In the genomic region with DNA sequence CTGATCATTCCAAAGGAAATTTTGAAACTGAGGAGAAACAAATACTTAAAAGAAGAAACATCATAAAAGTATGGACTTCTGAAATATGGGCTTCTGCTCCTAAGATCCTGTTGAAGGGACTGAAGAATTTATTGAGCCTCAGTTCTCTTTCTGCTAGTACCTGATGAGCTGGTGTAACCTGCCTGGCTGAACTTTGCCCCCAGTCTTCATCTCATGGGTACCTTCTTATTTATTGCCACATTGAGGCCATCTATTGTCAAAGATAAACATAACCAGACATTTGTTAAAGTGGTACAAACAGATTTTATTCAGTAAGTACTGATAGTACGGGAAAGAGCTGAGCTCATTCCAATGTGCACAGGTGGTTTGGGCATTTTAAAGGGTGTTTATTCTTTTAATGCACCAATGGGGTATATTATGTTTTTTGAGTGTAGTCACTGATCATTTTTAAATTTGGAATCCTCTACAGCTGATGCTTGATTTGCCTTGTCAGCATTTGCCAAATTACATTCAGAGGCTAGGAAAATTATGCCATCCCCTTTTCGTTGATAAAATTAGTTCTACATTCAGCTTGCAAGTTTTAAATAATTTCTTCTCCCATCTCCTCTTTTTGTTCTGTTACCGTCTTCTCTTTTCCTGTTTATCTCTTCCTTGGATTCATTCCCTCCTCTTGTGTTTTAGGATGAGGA, we compare ENCODE assay signal across 17 cellular contexts.
DNase-seq lines count a peak whose midpoint lies in the region; ATAC-seq, FAIRE-seq and TF ChIP-seq lines count a peak whose summit lies in the region.
"Had no signal": no experiment of that assay in that cellular context is flagged by ENCODE, and none has a peak within 500 bp of the region (broad histone marks: within the 10 kb centered on the region; RNA-seq: fewer than 3 reads in every experiment).

No MANE protein-coding gene starts in this region.

- H3K27ac ChIP-seq in BLaER1 treated with 17β-estradiol and CSF1 and Interleukin-3, amounts not matched to agents 10 nM and 100 nM, result peak overlapping the region in 7 of 11 experiments; percentile 79 to 95 (median 92); a peak in 13 of 22 replicates
- H3K27ac ChIP-seq in H1 (ENCODE audit: low read depth, low read length) (no peak overlapping the region), osteoblast (ENCODE audit: low read depth, low read length) (peak overlapping the region; percentile 48), testis (no peak overlapping the region)
- H3K27ac ChIP-seq: PC-9 had no signal

- peak overlapping the region in 8 of 11 experiments; percentile 44 to 91 (median 73); a peak in 13 of 22 replicates for H3K4me2 ChIP-seq in BLaER1 treated with 17β-estradiol and CSF1 and Interleukin-3, amounts not matched to agents 10 nM and 100 nM
- H3K4me2 ChIP-seq in H1 (ENCODE audit: insufficient read depth in 1 of 2, low read depth in 2 of 2, low read length in 2 of 2) (no peak overlapping the region), osteoblast (ENCODE audit: insufficient read depth, low read length) (no peak overlapping the region)
- H3K4me2 ChIP-seq: PC-9 had no signal

- H4K20me1 ChIP-seq in BLaER1 treated with 17β-estradiol and CSF1 and Interleukin-3, amounts not matched to agents 10 nM and 100 nM, result no peaks in the 10 kb centered on the region
- H4K20me1 ChIP-seq in H1 (replicated peaks in 1 of 2; ENCODE audit: control insufficient read depth in 1 of 2, insufficient read depth in 2 of 2, low read length in 2 of 2) (no peaks in the 10 kb centered on the region), osteoblast (ENCODE audit: insufficient read depth, low read length) (no peaks in the 10 kb centered on the region)

- no peaks in the 10 kb centered on the region for H3K27me3 ChIP-seq in BLaER1 treated with 17β-estradiol and CSF1 and Interleukin-3, amounts not matched to agents 10 nM and 100 nM
- H3K27me3 ChIP-seq in H1 (replicated peaks in 1 of 4; ENCODE audit: control insufficient read depth in 3 of 4, extremely low read depth in 1 of 4, insufficient read depth in 3 of 4, low read length in 3 of 4) (no peaks in the 10 kb centered on the region), osteoblast (ENCODE audit: insufficient read depth, low read length) (no peaks in the 10 kb centered on the region), testis (no peaks in the 10 kb centered on the region)

- intact Hi-C loops in testis (cut with DNase I; ENCODE audit: low total_unique reads), result no loop called here

- H3K23ac ChIP-seq in H1 (ENCODE audit: insufficient read length), result no peak overlapping the region

- H3K4me1 ChIP-seq in BLaER1 treated with 17β-estradiol and CSF1 and Interleukin-3, amounts not matched to agents 10 nM and 100 nM, result peaks cover 41 to 70% (median 49%) of the 10 kb centered on the region in 10 experiments
- no peaks in the 10 kb centered on the region for H3K4me1 ChIP-seq in H1 (replicated peaks in 1 of 4; ENCODE audit: control insufficient read depth in 3 of 4, insufficient read depth in 4 of 4, low read length in 3 of 4)
- H3K4me1 ChIP-seq in osteoblast (ENCODE audit: insufficient read depth, low read length), result peaks cover 32% of the 10 kb centered on the region
- peaks cover 2% of the 10 kb centered on the region for H3K4me1 ChIP-seq in testis

- ATAC-seq in GM21390 (IDR thresholded peaks at IDR 0.05; ENCODE audit: unreplicated experiment), result no peak

- no peak overlapping the region for H3K56ac ChIP-seq in H1 (replicated peaks; ENCODE audit: insufficient read length, low read depth, low read length)

- no peak overlapping the region for H2BK120ac ChIP-seq in H1 (replicated peaks; ENCODE audit: low read depth, low read length)

- H3K79me2 ChIP-seq in H1 (ENCODE audit: control insufficient read depth in 1 of 2, insufficient read depth in 2 of 2, low read length in 2 of 2), result peaks cover 0 to 7% of the 10 kb centered on the region in 2 experiments; a peak in 2 of 4 replicates
- peaks cover 27% of the 10 kb centered on the region for H3K79me2 ChIP-seq in osteoblast (ENCODE audit: insufficient read depth, low read length)

- H3K14ac ChIP-seq in H1 (ENCODE audit: insufficient read length), result no peak overlapping the region

- H4K91ac ChIP-seq in H1 (replicated peaks; ENCODE audit: insufficient read length, low read length), result no peak overlapping the region

- TF ChIP-seq RAD21 in H1 (IDR thresholded peaks at IDR 0.05 in 1 of 2, conservative IDR thresholded peaks at IDR 0.05 in 1 of 2; ENCODE audit: low read depth in 2 of 2, low read length in 2 of 2), result no peak

- 0 out of 22 replicates have a peak overlapping the region, but pooled peaks of 1 of the 11 experiments have one; percentile 16 for H3K9ac ChIP-seq in BLaER1 treated with 17β-estradiol and CSF1 and Interleukin-3, amounts not matched to agents 10 nM and 100 nM
- H3K9ac ChIP-seq in H1 (replicated peaks in 1 of 4; ENCODE audit: extremely low read depth in 1 of 4, low read depth in 3 of 4, low read length in 3 of 4), result no peak overlapping the region

- no peak overlapping the region for H2AFZ ChIP-seq in H1 (ENCODE audit: low read length)
- no peak overlapping the region for H2AFZ ChIP-seq in osteoblast (ENCODE audit: low read length)
- H2AFZ ChIP-seq: PC-9 had no signal

- TF ChIP-seq POLR2A in H1 (IDR thresholded peaks at IDR 0.05; ENCODE audit: control extremely low read depth in 1 of 2, low read depth in 2 of 2, low read length in 2 of 2), result no peak
- TF ChIP-seq POLR2A in testis (IDR thresholded peaks at IDR 0.05), result no peak

- DNase-seq in HuH-7 (ENCODE audit: low spot score), result peak; percentile 5
- no peak for DNase-seq in H1 (ENCODE audit: low read depth in 1 of 2, low spot score in 2 of 2)
- DNase-seq in osteoblast (ENCODE audit: insufficient read length, low spot score, missing footprints), result no peak
- DNase-seq in anterior cingulate cortex (lab: John Stamatoyannopoulos, UW), result no peak
- DNase-seq in testis, result no peak
- DNase-seq in NCI-H187 (lab: John Stamatoyannopoulos, UW), result no peak
- DNase-seq: CD4-positive, alpha-beta memory T cell; DMS79; HCEC 1CT; MV-4-11; NCI-H1417; NCI-H2029 treated with DMSO at 0.1 percent for 48 hours; NCI-H748 treated with DMSO at 0.1 percent for 48 hours; PC-9; SW 1271 had no signal

- no peak overlapping the region for H3K4me3 ChIP-seq in BLaER1 treated with 17β-estradiol and CSF1 and Interleukin-3, amounts not matched to agents 10 nM and 100 nM
- H3K4me3 ChIP-seq in H1 (ENCODE audit: extremely low read depth in 1 of 4, insufficient read depth in 2 of 4, low read depth in 3 of 4, low read length in 4 of 4), result no peak overlapping the region
- no peak overlapping the region for H3K4me3 ChIP-seq in osteoblast (ENCODE audit: insufficient read depth, low read length)
- H3K4me3 ChIP-seq in testis, result no peak overlapping the region
- H3K4me3 ChIP-seq: PC-9 had no signal

- no peak for FAIRE-seq in H1 (lab: Jason Lieb, UNC)

- H3K36me3 ChIP-seq in BLaER1 treated with 17β-estradiol and CSF1 and Interleukin-3, amounts not matched to agents 10 nM and 100 nM, result peaks cover 0 to 14% (median 5%) of the 10 kb centered on the region in 11 experiments; a peak in 6 of 22 replicates
- H3K36me3 ChIP-seq in H1 (ENCODE audit: control insufficient read depth in 2 of 4, insufficient read depth in 4 of 4, low read length in 3 of 4) (no peaks in the 10 kb centered on the region), osteoblast (ENCODE audit: insufficient read depth, low read length) (no peaks in the 10 kb centered on the region), testis (ENCODE audit: low read depth, missing control alignments) (no peaks in the 10 kb centered on the region)

- no peak overlapping the region for H4K8ac ChIP-seq in H1 (ENCODE audit: extremely low read depth, insufficient read depth, low read length)

- peaks cover 0 to 14% (median 4%) of the 10 kb centered on the region in 11 experiments; a peak in 9 of 22 replicates for H3K9me3 ChIP-seq in BLaER1 treated with 17β-estradiol and CSF1 and Interleukin-3, amounts not matched to agents 10 nM and 100 nM (replicated peaks in 1 of 11)
- H3K9me3 ChIP-seq in H1 (ENCODE audit: insufficient read depth in 2 of 2, low read depth in 1 of 2, low read length in 1 of 2) (no peaks in the 10 kb centered on the region), osteoblast (ENCODE audit: low read depth, low read length) (no peaks in the 10 kb centered on the region), testis (no peaks in the 10 kb centered on the region)

- TF ChIP-seq CTCF in H1 (IDR thresholded peaks at IDR 0.05; ENCODE audit: control extremely low read depth in 1 of 3, insufficient read depth in 1 of 3, low read depth in 1 of 3, low read length in 3 of 3) (no peak), osteoblast (IDR thresholded peaks at IDR 0.05; ENCODE audit: extremely low read depth, low read depth, low read length) (no peak), testis (IDR thresholded peaks at IDR 0.05) (no peak)

- no peak overlapping the region for H2BK5ac ChIP-seq in H1 (ENCODE audit: low read depth, low read length)

- POLR2A ChIA-PET in H1 (lab: Charles Lee; ENCODE audit: partially characterized antibody), result no interaction called here

- H3K79me1 ChIP-seq in H1 (ENCODE audit: low read depth, low read length), result no peaks in the 10 kb centered on the region

- WGBS in H1 (ENCODE audit: extremely low coverage in 1 of 2, insufficient coverage in 1 of 2, insufficient read length in 1 of 2, insufficient replicate concordance in 2 of 2, low coverage in 1 of 2, low lambda C conversion rate in 2 of 2, missing lambda C conversion rate in 1 of 2), 2 experiments, result 90% methylated on average over 3 of the region's 3 CpGs; no CpG with 5 or more reads in 1 of the 2 experiments
- WGBS in testis, 2 donors, result 68 to 76% methylated on average over 3 of the region's 3 CpGs

- no peak overlapping the region for H3K18ac ChIP-seq in H1 (ENCODE audit: extremely low read depth, low read length)

- CTCF ChIA-PET in H1 (lab: Charles Lee; ENCODE audit: partially characterized antibody), result interaction anchor here (0.6 kb wide), 1 partner anchor 191 kb away, joined by 3 read pairs; no protein-coding TSS in a partner anchor

- no peak for TF ChIP-seq EP300 in H1 (IDR thresholded peaks at IDR 0.05; ENCODE audit: borderline replicate concordance in 1 of 2, low read depth in 2 of 2, low read length in 2 of 2)

- no peak overlapping the region for H2BK20ac ChIP-seq in H1 (ENCODE audit: low read length)

- no peak overlapping the region for H4K5ac ChIP-seq in H1 (ENCODE audit: insufficient read length, low read depth, low read length)

- no peak overlapping the region for H2AK5ac ChIP-seq in H1 (ENCODE audit: low read depth, low read length)

- H3K23me2 ChIP-seq in H1 (ENCODE audit: low read depth, low read length), result no peaks in the 10 kb centered on the region

- H2BK12ac ChIP-seq in H1 (ENCODE audit: low read depth, low read length), result no peak overlapping the region

- no peak overlapping the region for H2BK15ac ChIP-seq in H1 (ENCODE audit: low read length)

- H3K4ac ChIP-seq in H1 (replicated peaks; ENCODE audit: insufficient read length, low read depth, low read length), result no peak overlapping the region

TF ChIP-seq in H1, 55 proteins besides CTCF, POLR2A, EP300 and RAD21:
- peak; percentile 34; the same call in 1 of the 2 replicates for TF ChIP-seq MAFK (IDR thresholded peaks at IDR 0.05; ENCODE audit: low read depth, low read length)
- TF ChIP-seq HDAC6 (IDR thresholded peaks at IDR 0.05; ENCODE audit: low read depth, low read length), result no peak

Comparison
In these comparisons a context has a peak if more than half of its experiments do, and no peak if none do; other contexts are left out.
1. H3K27ac ChIP-seq: peak in BLaER1 treated with 17β-estradiol and CSF1 and Interleukin-3, amounts not matched to agents 10 nM and 100 nM (7 of 11) and osteoblast (single experiment); none in H1 (single experiment) and testis (0 of 2).
2. H3K4me2 ChIP-seq: peak in BLaER1 treated with 17β-estradiol and CSF1 and Interleukin-3, amounts not matched to agents 10 nM and 100 nM (8 of 11); none in H1 (0 of 2) and osteoblast (single experiment).